Comparison of ENCODE assay signal across 28 cellular contexts in the genomic region with DNA sequence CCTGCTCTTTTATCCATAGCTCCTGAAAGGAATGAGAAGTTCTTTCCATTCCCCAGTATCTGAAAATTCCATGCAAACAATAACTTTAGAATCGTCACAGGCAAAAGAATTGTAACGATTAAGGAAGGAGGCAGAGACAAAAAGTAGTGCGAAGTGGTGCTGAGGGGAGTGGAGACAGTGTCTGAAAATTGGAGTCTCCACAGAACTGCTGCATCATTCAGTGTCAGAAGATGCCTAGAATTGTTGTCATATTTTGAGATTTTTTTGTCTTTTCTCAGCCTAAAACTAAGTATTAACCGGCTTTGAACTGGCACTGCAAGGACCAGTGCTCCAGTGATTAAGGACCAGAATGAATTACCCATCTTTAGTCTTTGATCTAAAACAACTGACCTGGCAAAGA.
"Had no signal": no experiment of that assay in that cellular context is flagged by ENCODE, and none has a peak within 500 bp of the region (broad histone marks: within the 10 kb centered on the region; RNA-seq: fewer than 3 reads in every experiment).

No MANE protein-coding gene starts in this region.

- H3K36me3 Mint-ChIP-seq: activated CD4-positive, alpha-beta memory T cell treated with anti-CD3 and anti-CD28 coated beads for 36 hours; activated naive CD8-positive, alpha-beta T cell treated with anti-CD3 and anti-CD28 coated beads for 36 hours; naive thymus-derived CD8-positive, alpha-beta T cell had no signal

- H3K9ac ChIP-seq: parathyroid adenoma had no signal

- H3K27ac Mint-ChIP-seq: activated CD4-positive, alpha-beta memory T cell treated with anti-CD3 and anti-CD28 coated beads for 36 hours; activated CD4-positive, alpha-beta T cell treated with anti-CD3 and anti-CD28 coated beads, Interleukin-2, amount 10 ng/mL, durations not matched to agents 24 days and 14 days; activated naive CD4-positive, alpha-beta T cell treated with anti-CD3 and anti-CD28 coated beads for 36 hours; activated naive CD8-positive, alpha-beta T cell treated with anti-CD3 and anti-CD28 coated beads for 36 hours; activated T-helper 1 cell treated with anti-CD3 and anti-CD28 coated beads, Interleukin-12 subunit alpha, Interleukin-12 subunit beta, Interleukin-2, Interleukin-4 antibody, amounts not matched to agents 30 ng/mL and 10 ng/mL and 1 ng/mL, durations not matched to agents 14 hours and 24 hours and 36 hours; naive thymus-derived CD8-positive, alpha-beta T cell had no signal

- H3K79me2 ChIP-seq: parathyroid adenoma had no signal

- DNase-seq: activated CD4-positive, alpha-beta memory T cell treated with anti-CD3 and anti-CD28 coated beads for 36 hours; activated CD4-positive, alpha-beta T cell treated with anti-CD3 and anti-CD28 coated beads, Interleukin-2, amount 10 ng/mL, durations not matched to agents 24 days and 14 days; activated CD4-positive, CD25-positive, alpha-beta regulatory T cell treated with anti-CD3 and anti-CD28 coated beads, Interleukin-2, amount 50 U/mL, for 72 hours; activated CD8-positive, alpha-beta memory T cell treated with anti-CD3 and anti-CD28 coated beads, Interleukin-2, amount 50 U/mL, for 4 hours; activated effector memory CD4-positive, alpha-beta T cell treated with anti-CD3 and anti-CD28 coated beads, Interleukin-2, amount 50 U/mL, for 16 hours; activated naive CD4-positive, alpha-beta T cell treated with anti-CD3 and anti-CD28 coated beads for 36 hours; activated naive CD8-positive, alpha-beta T cell treated with anti-CD3 and anti-CD28 coated beads for 36 hours; activated T-cell treated with anti-CD3 and anti-CD28 coated beads, Interleukin-2, amount 50 U/mL, for 1 hour; amniotic stem cell; effector memory CD4-positive, alpha-beta T cell; gastrocnemius medialis; glutamatergic neuron; kidney; left colon; mammary epithelial cell; midbrain; naive thymus-derived CD8-positive, alpha-beta T cell; nucleus accumbens; right cardiac atrium; stimulated activated CD4-positive, alpha-beta T cell treated with anti-CD3 and anti-CD28 coated beads, Interleukin-2, amount 100 ng/mL, for 48 hours; stimulated activated naive CD4-positive, alpha-beta T cell treated with Interleukin-2 at 50 U/mL for 16 hours; T-helper 2 cell had no signal

- H2AFZ ChIP-seq: parathyroid adenoma had no signal

- H3K4me3 ChIP-seq: breast epithelium, gastrocnemius medialis, tibial nerve had no signal

- ATAC-seq: gastrocnemius medialis; left colon; naive thymus-derived CD8-positive, alpha-beta T cell; right cardiac atrium had no signal

- H3K27ac ChIP-seq: breast epithelium, gastrocnemius medialis, parathyroid adenoma, tibial nerve had no signal

- H3K4me1 ChIP-seq: breast epithelium, gastrocnemius medialis, parathyroid adenoma, tibial nerve had no signal

- H3K27me3 Mint-ChIP-seq: activated CD4-positive, alpha-beta memory T cell treated with anti-CD3 and anti-CD28 coated beads for 36 hours; activated CD4-positive, alpha-beta T cell treated with anti-CD3 and anti-CD28 coated beads, Interleukin-2, amount 10 ng/mL, durations not matched to agents 24 days and 14 days; central memory CD8-positive, alpha-beta T cell had no signal

- H3K36me3 ChIP-seq: breast epithelium, gastrocnemius medialis, tibial nerve had no signal

- H3K27me3 ChIP-seq: breast epithelium, gastrocnemius medialis, tibial nerve had no signal

- H3K4me1 Mint-ChIP-seq: activated CD4-positive, alpha-beta T cell treated with anti-CD3 and anti-CD28 coated beads, Interleukin-2, amount 10 ng/mL, durations not matched to agents 24 days and 14 days; activated naive CD8-positive, alpha-beta T cell treated with anti-CD3 and anti-CD28 coated beads for 36 hours; central memory CD8-positive, alpha-beta T cell; naive thymus-derived CD8-positive, alpha-beta T cell had no signal

- H3K9me3 Mint-ChIP-seq: activated CD4-positive, alpha-beta memory T cell treated with anti-CD3 and anti-CD28 coated beads for 36 hours; activated CD4-positive, alpha-beta T cell treated with anti-CD3 and anti-CD28 coated beads, Interleukin-2, amount 10 ng/mL, durations not matched to agents 24 days and 14 days; activated naive CD4-positive, alpha-beta T cell treated with anti-CD3 and anti-CD28 coated beads for 36 hours; activated naive CD8-positive, alpha-beta T cell treated with anti-CD3 and anti-CD28 coated beads for 36 hours; activated T-helper 1 cell treated with anti-CD3 and anti-CD28 coated beads, Interleukin-12 subunit alpha, Interleukin-12 subunit beta, Interleukin-2, Interleukin-4 antibody, amounts not matched to agents 30 ng/mL and 10 ng/mL and 1 ng/mL, durations not matched to agents 14 hours and 24 hours and 36 hours; central memory CD8-positive, alpha-beta T cell; neural crest cell had no signal

- H3K4me3 Mint-ChIP-seq: activated CD4-positive, alpha-beta memory T cell treated with anti-CD3 and anti-CD28 coated beads for 36 hours; activated CD4-positive, alpha-beta T cell treated with anti-CD3 and anti-CD28 coated beads, Interleukin-2, amount 10 ng/mL, durations not matched to agents 24 days and 14 days; activated naive CD4-positive, alpha-beta T cell treated with anti-CD3 and anti-CD28 coated beads for 36 hours; activated naive CD8-positive, alpha-beta T cell treated with anti-CD3 and anti-CD28 coated beads for 36 hours; activated T-helper 1 cell treated with anti-CD3 and anti-CD28 coated beads, Interleukin-12 subunit alpha, Interleukin-12 subunit beta, Interleukin-2, Interleukin-4 antibody, amounts not matched to agents 30 ng/mL and 10 ng/mL and 1 ng/mL, durations not matched to agents 14 hours and 24 hours and 36 hours; central memory CD8-positive, alpha-beta T cell; naive thymus-derived CD8-positive, alpha-beta T cell; neural crest cell had no signal

- H3K9me3 ChIP-seq: breast epithelium, gastrocnemius medialis, tibial nerve had no signal
